Comparison of ENCODE assay signal across 8 cellular contexts in genomic region chr12:92784795-92785562, GRCh38.
A peak's percentile ranks its signal among the peaks of the same experiment; 100 is the strongest.
DNase-seq lines count a peak whose midpoint lies in the region; ATAC-seq and TF ChIP-seq lines count a peak whose summit lies in the region.

No MANE protein-coding gene starts in this region.

- no peaks in the 10 kb centered on the region for H3K27me3 Mint-ChIP-seq in progenitor cell of endocrine pancreas

- H3K27ac Mint-ChIP-seq in progenitor cell of endocrine pancreas: no peak overlapping the region

- peak; percentile 90 to 91 for ATAC-seq in activated CD4-positive, CD25-positive, alpha-beta regulatory T cell treated with anti-CD3 and anti-CD28 coated beads, Interleukin-2, amount 50 U/mL, for 24 hours
- peak; percentile 92 for ATAC-seq in GM19467 (IDR thresholded peaks at IDR 0.05; ENCODE audit: unreplicated experiment)
- ATAC-seq in HG03442 (IDR thresholded peaks at IDR 0.05; ENCODE audit: unreplicated experiment): peak; percentile 97

- peaks cover 3% of the 10 kb centered on the region; the same call in 1 of the 2 replicates for H3K36me3 ChIP-seq in WERI-Rb-1

- H3K9me3 ChIP-seq in WERI-Rb-1 (ENCODE audit: severe bottlenecking): no peaks in the 10 kb centered on the region

- H3K36me3 Mint-ChIP-seq in progenitor cell of endocrine pancreas (ENCODE audit: insufficient read depth): peaks cover 4% of the 10 kb centered on the region

- H3K9me3 Mint-ChIP-seq in progenitor cell of endocrine pancreas (ENCODE audit: low read depth): peaks cover 2% of the 10 kb centered on the region

- H3K27me3 ChIP-seq in WERI-Rb-1 (ENCODE audit: insufficient read depth, low read depth, severe bottlenecking): no peaks in the 10 kb centered on the region

- no peak overlapping the region for H3K4me3 ChIP-seq in WERI-Rb-1 (ENCODE audit: low read depth, low read length)

- DNase-seq in activated CD4-positive, CD25-positive, alpha-beta regulatory T cell (lab: John Stamatoyannopoulos, UW): no peak
- peak; percentile 60 for DNase-seq in NCI-H226
- peak; percentile 26 for DNase-seq in WERI-Rb-1
- peak; percentile 62 for DNase-seq in germinal center (ENCODE audit: low spot score)
- DNase-seq in progenitor cell of endocrine pancreas (ENCODE audit: low spot score, unreplicated experiment): no peak

- H3K27ac ChIP-seq in WERI-Rb-1: peak overlapping the region; percentile 23; the same call in 1 of the 2 replicates

- peak; percentile 43 for TF ChIP-seq CTCF in WERI-Rb-1 (IDR thresholded peaks at IDR 0.05; ENCODE audit: low read depth, low read length)
- peak; percentile 73 for TF ChIP-seq CTCF in progenitor cell of endocrine pancreas (IDR thresholded peaks at IDR 0.05; ENCODE audit: unreplicated experiment)

- peaks cover 2% of the 10 kb centered on the region for H3K4me1 Mint-ChIP-seq in progenitor cell of endocrine pancreas (ENCODE audit: low read depth)

- H3K4me3 Mint-ChIP-seq in progenitor cell of endocrine pancreas (ENCODE audit: low read depth): no peak overlapping the region

Comparison
In these comparisons a context has a peak if more than half of its experiments do, and no peak if none do; other contexts are left out.
1. DNase-seq: peak in NCI-H226 (single experiment), WERI-Rb-1 (single experiment) and germinal center (single experiment); none in activated CD4-positive, CD25-positive, alpha-beta regulatory T cell (0 of 4) and progenitor cell of endocrine pancreas (single experiment).
2. Peak in every context shown above with its lines, with median percentiles within 50 percentile points of each other: ATAC-seq.